Comparison of ENCODE assay signal across 15 cellular contexts in the genomic region with DNA sequence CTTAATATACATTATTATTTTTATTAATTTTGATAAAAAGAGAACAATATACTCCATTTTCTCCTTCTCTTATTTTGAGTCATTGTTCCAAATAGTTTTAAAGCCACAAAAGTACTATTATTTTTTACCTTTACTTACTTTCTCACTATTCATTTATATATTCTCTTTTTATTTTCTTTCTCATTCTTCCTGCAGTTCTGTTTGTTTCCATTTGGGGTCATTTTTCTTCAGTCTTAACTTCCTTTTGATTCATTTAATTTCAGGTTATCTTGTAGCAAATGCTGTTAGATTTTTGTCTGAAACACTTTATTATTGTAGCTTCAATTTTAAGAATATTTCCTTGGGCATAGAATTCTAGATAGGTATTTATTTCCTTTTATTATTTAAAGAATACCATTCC.
"Had no signal": no experiment of that assay in that cellular context is flagged by ENCODE, and none has a peak within 500 bp of the region (broad histone marks: within the 10 kb centered on the region; RNA-seq: fewer than 3 reads in every experiment).

No MANE protein-coding gene starts in this region.

- H3K9me3 ChIP-seq: thyroid gland, uterus had no signal

- H3K4me3 ChIP-seq: left ventricle myocardium inferior, mucosa of descending colon, thyroid gland, uterus had no signal

- DNase-seq: activated CD4-positive, alpha-beta T cell treated with anti-CD3 and anti-CD28 coated beads for 1 hour; activated CD4-positive, alpha-beta T cell treated with anti-CD3 and anti-CD28 coated beads, Interleukin-2, amount 50 U/mL, for 4 hours; activated naive CD4-positive, alpha-beta T cell; activated naive CD8-positive, alpha-beta T cell treated with anti-CD3 and anti-CD28 coated beads, Interleukin-2, amount 10 ng/mL, durations not matched to agents 7 days and 5 days; activated T-cell treated with anti-CD3 and anti-CD28 coated beads for 4 hours; anterior cingulate cortex; brain microvascular endothelial cell; effector memory CD8-positive, alpha-beta T cell; left ventricle myocardium inferior; mucosa of descending colon; naive thymus-derived CD8-positive, alpha-beta T cell; nucleus accumbens; thyroid gland; uterus had no signal

- H3K36me3 ChIP-seq: brain microvascular endothelial cell, left ventricle myocardium inferior, thyroid gland, uterus had no signal

- H3K27ac ChIP-seq: brain microvascular endothelial cell, left ventricle myocardium inferior, thyroid gland, uterus had no signal

- H3K4me1 ChIP-seq: left ventricle myocardium inferior, thyroid gland, uterus had no signal

- H3K27me3 ChIP-seq: brain microvascular endothelial cell, thyroid gland, uterus had no signal

- ATAC-seq: effector memory CD8-positive, alpha-beta T cell; mucosa of descending colon; naive thymus-derived CD8-positive, alpha-beta T cell; stimulated activated memory B cell treated with anti-CD40 and anti-IgM and Interleukin-4, amounts not matched to agents 10 μg/mL and 1 μg/mL and 100 μg/mL, for 72 hours had no signal
